2 cellular contexts compared by ENCODE assay signal in the genomic region with DNA sequence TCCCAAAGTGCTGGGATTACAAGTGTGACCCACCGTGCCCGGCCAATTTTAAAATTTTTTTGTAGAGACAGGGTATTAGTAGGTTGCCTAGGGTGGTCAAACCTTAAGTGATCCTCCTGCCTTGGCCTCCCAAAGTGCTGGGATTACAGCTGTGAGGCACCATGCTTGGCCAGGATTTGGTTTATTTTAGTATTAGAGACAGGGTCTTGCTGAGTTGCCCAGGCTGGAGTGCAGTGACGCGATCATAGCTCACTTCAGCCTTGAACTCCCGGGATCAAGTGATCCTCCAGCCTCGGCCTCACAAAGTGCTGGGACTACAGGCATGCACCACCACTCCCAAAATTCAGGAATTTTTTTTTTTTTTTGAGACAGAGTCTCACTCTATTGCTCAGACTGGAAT.
TF ChIP-seq lines count a peak whose summit lies in the region.

No MANE protein-coding gene starts in this region.

TF ChIP-seq in HepG2, 621 proteins besides CTCF, POLR2A, EP300 and RAD21:
- TF ChIP-seq ZNF121 (CRISPR knock-in tag; IDR thresholded peaks at IDR 0.05), result peak; percentile 64; the same call in 1 of the 2 replicates
- no peak for TF ChIP-seq RBAK (CRISPR knock-in tag; IDR thresholded peaks at IDR 0.05)

TF ChIP-seq in K562, 482 proteins besides CTCF, POLR2A, EP300 and RAD21:
- no peak for TF ChIP-seq ZNF766 (CRISPR knock-in tag; conservative IDR thresholded peaks at IDR 0.05)
- no peak for TF ChIP-seq HMG20B (CRISPR knock-in tag; IDR thresholded peaks at IDR 0.05)
- TF ChIP-seq ZNF121 (CRISPR knock-in tag; conservative IDR thresholded peaks at IDR 0.05), result peak; percentile 75
- TF ChIP-seq C11orf30 (IDR thresholded peaks at IDR 0.05; ENCODE audit: low read depth), result no peak
